8 cellular contexts compared by ENCODE assay signal in the genomic region with DNA sequence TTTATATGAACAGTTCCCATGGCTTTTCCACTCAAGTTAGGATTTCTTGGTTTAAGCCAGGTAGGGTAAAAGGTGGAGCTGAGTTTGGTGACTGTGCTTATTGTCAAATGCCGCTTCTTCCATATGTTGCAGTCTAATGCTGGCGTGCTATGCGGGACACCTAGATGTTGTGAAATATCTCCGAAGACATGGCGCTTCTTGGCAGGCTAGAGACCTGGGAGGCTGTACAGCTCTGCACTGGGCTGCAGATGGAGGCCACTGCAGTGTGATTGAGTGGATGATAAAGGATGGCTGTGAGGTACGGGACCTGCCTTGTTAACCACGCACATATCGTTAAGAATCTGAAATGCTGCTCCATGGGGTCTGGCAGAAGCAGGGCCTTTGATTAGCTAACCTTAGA.
"Had no signal": no experiment of that assay in that cellular context is flagged by ENCODE, and none has a peak within 500 bp of the region (broad histone marks: within the 10 kb centered on the region; RNA-seq: fewer than 3 reads in every experiment).

No MANE protein-coding gene starts in this region.

- H3K27ac ChIP-seq: GM23248 had no signal

- DNase-seq: GM23248, GOT3, H9, HCEC 1CT, KG1 had no signal

- FAIRE-seq: H54, HTR-8/SVneo, K562 had no signal

- H3K4me3 ChIP-seq: GM23248, K562 had no signal

- ATAC-seq: K562 had no signal

- H2AFZ ChIP-seq: GM23248 had no signal

- H3K9ac ChIP-seq: GM23248 had no signal
